ENCODE assay signal across 28 cellular contexts in genomic region chr10:78969719-78970118, GRCh38.
"Had no signal": no experiment of that assay in that cellular context is flagged by ENCODE, and none has a peak within 500 bp of the region (broad histone marks: within the 10 kb centered on the region; RNA-seq: fewer than 3 reads in every experiment).

No MANE protein-coding gene starts in this region.

- H3K36me3 ChIP-seq: adrenal gland, cardiac muscle cell, colonic mucosa, heart left ventricle, pancreas, prostate gland, suprapubic skin, transverse colon, uterus had no signal

- ATAC-seq: body of pancreas, heart left ventricle, left lobe of liver, pancreas had no signal

- H3K27ac Mint-ChIP-seq: activated naive CD4-positive, alpha-beta T cell treated with anti-CD3 and anti-CD28 coated beads for 36 hours; activated naive CD8-positive, alpha-beta T cell treated with anti-CD3 and anti-CD28 coated beads for 36 hours had no signal

- H3K27me3 ChIP-seq: adrenal gland, body of pancreas, cardiac muscle cell, colonic mucosa, dorsolateral prefrontal cortex, heart left ventricle, pancreas, suprapubic skin, transverse colon, uterus had no signal

- H3K36me3 Mint-ChIP-seq: activated naive CD8-positive, alpha-beta T cell treated with anti-CD3 and anti-CD28 coated beads for 36 hours had no signal

- H3K4me3 ChIP-seq: adrenal gland, body of pancreas, cardiac muscle cell, colonic mucosa, dorsolateral prefrontal cortex, heart left ventricle, lung, pancreas, prostate gland, suprapubic skin, transverse colon, uterus had no signal

- H3K27ac ChIP-seq: body of pancreas, cardiac muscle cell, colonic mucosa, dorsolateral prefrontal cortex, heart left ventricle, pancreas, prostate gland, suprapubic skin, transverse colon, uterus, VCaP had no signal

- H3K9me3 Mint-ChIP-seq: activated naive CD4-positive, alpha-beta T cell treated with anti-CD3 and anti-CD28 coated beads for 36 hours; activated naive CD8-positive, alpha-beta T cell treated with anti-CD3 and anti-CD28 coated beads for 36 hours; nephron had no signal

- DNase-seq: activated CD4-positive, alpha-beta T cell treated with anti-CD3 and anti-CD28 coated beads for 4 hours; activated CD4-positive, alpha-beta T cell treated with anti-CD3 and anti-CD28 coated beads, Interleukin-2, amount 50 U/mL, for 48 hours; activated CD8-positive, alpha-beta memory T cell treated with anti-CD3 and anti-CD28 coated beads for 24 hours; activated effector memory CD4-positive, alpha-beta T cell treated with anti-CD3 and anti-CD28 coated beads, Interleukin-2, amount 50 U/mL, for 16 hours; activated naive CD4-positive, alpha-beta T cell treated with anti-CD3 and anti-CD28 coated beads for 36 hours; activated naive CD8-positive, alpha-beta T cell treated with anti-CD3 and anti-CD28 coated beads for 36 hours; adrenal gland; aorta; body of pancreas; cerebellar nuclear complex; colonic mucosa; dorsolateral prefrontal cortex; effector memory CD4-positive, alpha-beta T cell; kidney glomerular epithelial cell; stimulated activated CD4-positive, alpha-beta T cell treated with anti-CD3 and anti-CD28 coated beads, Interleukin-15, amount 100 ng/mL, for 24 hours; stimulated activated CD4-positive, alpha-beta T cell treated with anti-CD3 and anti-CD28 coated beads, Interleukin-2, amount 100 ng/mL, for 24 hours; stimulated activated naive CD4-positive, alpha-beta T cell; transverse colon; uterus had no signal

- H3K4me3 Mint-ChIP-seq: activated naive CD4-positive, alpha-beta T cell treated with anti-CD3 and anti-CD28 coated beads for 36 hours; activated naive CD8-positive, alpha-beta T cell treated with anti-CD3 and anti-CD28 coated beads for 36 hours; nephron had no signal

- H3K27me3 Mint-ChIP-seq: activated naive CD8-positive, alpha-beta T cell treated with anti-CD3 and anti-CD28 coated beads for 36 hours had no signal

- H3K9me3 ChIP-seq: adrenal gland, body of pancreas, colonic mucosa, heart left ventricle, pancreas, prostate gland, suprapubic skin, transverse colon, uterus had no signal
